Comparison of ENCODE assay signal across 16 cellular contexts in genomic region chr7:55150166-55150565, GRCh38.
DNase-seq lines count a peak whose midpoint lies in the region; ATAC-seq and TF ChIP-seq lines count a peak whose summit lies in the region.
"Had no signal": no experiment of that assay in that cellular context is flagged by ENCODE, and none has a peak within 500 bp of the region (broad histone marks: within the 10 kb centered on the region; RNA-seq: fewer than 3 reads in every experiment).

No MANE protein-coding gene starts in this region.

- H3K27me3 Mint-ChIP-seq in nephron progenitor cell (ENCODE audit: low read depth, poor library complexity) = peaks cover 12% of the 10 kb centered on the region

- no peak overlapping the region for H3K27ac Mint-ChIP-seq in nephron progenitor cell
- H3K27ac Mint-ChIP-seq: CD4-positive, alpha-beta T cell; CD8-positive, alpha-beta T cell had no signal

- no peak overlapping the region for H3K4me3 Mint-ChIP-seq in nephron progenitor cell
- H3K4me3 Mint-ChIP-seq: CD4-positive, alpha-beta T cell; CD8-positive, alpha-beta T cell had no signal

- WGBS in psoas muscle, 3 donors = 64 to 82% (median 66%) methylated on average over 13 of the region's 13 CpGs

- H3K27me3 ChIP-seq in Panc1 (ENCODE audit: control insufficient read depth, insufficient read depth, low read length) (no peaks in the 10 kb centered on the region), psoas muscle (ENCODE audit: insufficient read depth in 3 of 3, low read length in 2 of 3) (no peaks in the 10 kb centered on the region), skeletal muscle tissue (ENCODE audit: control insufficient read depth in 3 of 3, insufficient read depth in 3 of 3, low read length in 3 of 3) (no peaks in the 10 kb centered on the region), BE2C (no peaks in the 10 kb centered on the region)

- intact Hi-C loops in Panc1 (cut with micrococcal nuclease; ENCODE audit: unreplicated experiment) = no loop called here
- intact Hi-C loops in psoas muscle (cut with DNase I) = no loop called here

- H3K9ac ChIP-seq in skeletal muscle tissue (ENCODE audit: low read depth in 1 of 3, low read length in 3 of 3) = peak overlapping the region; percentile 22 to 52 (median 42)
- H3K9ac ChIP-seq: BLaER1 treated with 17β-estradiol and CSF1 and Interleukin-3, amounts not matched to agents 10 nM and 100 nM had no signal

- H3K27ac ChIP-seq in Panc1 (ENCODE audit: low read length) (no peak overlapping the region), psoas muscle (peak overlapping the region; percentile 81), skeletal muscle tissue (ENCODE audit: low read depth, low read length) (peak overlapping the region; percentile 82)
- H3K27ac ChIP-seq: BLaER1 treated with 17β-estradiol and CSF1 and Interleukin-3, amounts not matched to agents 10 nM and 100 nM; C4-2B had no signal

- H3K36me3 Mint-ChIP-seq in nephron progenitor cell (ENCODE audit: low read depth) = no peaks in the 10 kb centered on the region
- H3K36me3 Mint-ChIP-seq: CD8-positive, alpha-beta T cell had no signal

- H3K36me3 ChIP-seq in Panc1 (ENCODE audit: control insufficient read depth, insufficient read depth, low read length) (peaks cover 17% of the 10 kb centered on the region), psoas muscle (ENCODE audit: insufficient read depth in 1 of 2, low read depth in 1 of 2) (peaks cover 0 to 48% of the 10 kb centered on the region in 2 donors), skeletal muscle tissue (ENCODE audit: control insufficient read depth in 3 of 3, insufficient read depth in 3 of 3, low read length in 3 of 3) (peaks cover 9 to 46% (median 22%) of the 10 kb centered on the region in 3 donors), BE2C (peaks cover 93% of the 10 kb centered on the region)
- H3K36me3 ChIP-seq: BLaER1 treated with 17β-estradiol and CSF1 and Interleukin-3, amounts not matched to agents 10 nM and 100 nM had no signal

- peaks cover 4% of the 10 kb centered on the region for H3K4me1 Mint-ChIP-seq in nephron progenitor cell

- H3K4me1 ChIP-seq in Panc1 (ENCODE audit: control insufficient read depth, insufficient read depth, low read length) (no peaks in the 10 kb centered on the region), psoas muscle (peaks cover 38% of the 10 kb centered on the region), skeletal muscle tissue (ENCODE audit: control insufficient read depth in 3 of 3, insufficient read depth in 3 of 3, low read length in 3 of 3) (peaks cover 19 to 23% (median 22%) of the 10 kb centered on the region in 3 donors), BE2C (no peaks in the 10 kb centered on the region)
- H3K4me1 ChIP-seq: Caco-2 had no signal

- TF ChIP-seq CTCF in Panc1 (IDR thresholded peaks at IDR 0.05) (no peak), psoas muscle (IDR thresholded peaks at IDR 0.05) (no peak), nephron progenitor cell (IDR thresholded peaks at IDR 0.05) (no peak), BE2C (IDR thresholded peaks at IDR 0.05; ENCODE audit: low read depth, low read length) (no peak)

- CTCF ChIA-PET in Panc1 (lab: Charles Lee) (no interaction called here), HEK293T (lab: Yijun Ruan, JAX) (no interaction called here)

- no peaks in the 10 kb centered on the region for H3K9me3 ChIP-seq in Panc1 (ENCODE audit: control insufficient read depth, insufficient read depth, low read depth, low read length)
- no peaks in the 10 kb centered on the region for H3K9me3 ChIP-seq in psoas muscle
- no peaks in the 10 kb centered on the region for H3K9me3 ChIP-seq in skeletal muscle tissue (ENCODE audit: control insufficient read depth in 3 of 3, low read length in 3 of 3)
- no peaks in the 10 kb centered on the region for H3K9me3 ChIP-seq in BE2C
- H3K9me3 ChIP-seq: Caco-2 had no signal

- no peaks in the 10 kb centered on the region for H3K9me3 Mint-ChIP-seq in nephron progenitor cell
- H3K9me3 Mint-ChIP-seq: CD4-positive, alpha-beta T cell; CD8-positive, alpha-beta T cell had no signal

- DNase-seq in Panc1 (ENCODE audit: low read depth, low spot score) (no peak), psoas muscle (no peak), nephron progenitor cell (no peak), BE2C (no peak), HEK293T (ENCODE audit: extremely low spot score) (no peak)
- DNase-seq: 8988T; ACHN; Caco-2; Calu3; CD4-positive, alpha-beta T cell; CD8-positive, alpha-beta T cell; DMS79 treated with DMSO at 0.1 percent for 48 hours; GF-D8 had no signal

- in situ Hi-C loops in Panc1 (cut with HindIII; ENCODE audit: low pct_unique_long_range_greater_than_20kb, low sequenced_read_pairs) = no loop called here

- H3K4me3 ChIP-seq in Panc1 (ENCODE audit: low read depth in 2 of 2, low read length in 2 of 2) (no peak overlapping the region), psoas muscle (peak overlapping the region; percentile 5), skeletal muscle tissue (ENCODE audit: low read length in 3 of 3) (no peak overlapping the region), BE2C (ENCODE audit: low read depth, low read length) (no peak overlapping the region)
- H3K4me3 ChIP-seq: BLaER1 treated with 17β-estradiol and CSF1 and Interleukin-3, amounts not matched to agents 10 nM and 100 nM had no signal

- POLR2A ChIA-PET in Panc1 (lab: Charles Lee) (interaction anchor here (0.6 to 1.1 kb wide), 2 partner anchors 21 to 363 kb away, joined by 3 read pairs; no protein-coding TSS in a partner anchor), HEK293T (lab: Yijun Ruan, JAX) (no interaction called here)

- ATAC-seq in Panc1 (no peak), psoas muscle (peak in 3 of 4 donors; percentile 39 to 47 (median 41))
- ATAC-seq: CD8-positive, alpha-beta T cell had no signal

- TSS peak; percentile 2 for BruUV-seq in Panc1 (replicated peaks; lab: Mats Ljungman, UMichigan)

TF ChIP-seq in HEK293T, 16 proteins besides CTCF, POLR2A, EP300 and RAD21:
- no peak for TF ChIP-seq ELF4 (IDR thresholded peaks at IDR 0.05)
- no peak for TF ChIP-seq TARDBP (IDR thresholded peaks at IDR 0.05)
- no peak for TF ChIP-seq ARNT (IDR thresholded peaks at IDR 0.05)
- TF ChIP-seq FOXK2 (IDR thresholded peaks at IDR 0.05) = no peak
- TF ChIP-seq FOXA1 (IDR thresholded peaks at IDR 0.05) = no peak
- TF ChIP-seq SUZ12 (IDR thresholded peaks at IDR 0.05) = no peak
- no peak for TF ChIP-seq L3MBTL2 (conservative IDR thresholded peaks at IDR 0.05)
- TF ChIP-seq NFRKB (IDR thresholded peaks at IDR 0.05) = no peak
- TF ChIP-seq HDGF (IDR thresholded peaks at IDR 0.05; ENCODE audit: borderline replicate concordance) = no peak
- TF ChIP-seq CTBP1 (IDR thresholded peaks at IDR 0.05; ENCODE audit: borderline replicate concordance) = no peak
- TF ChIP-seq, protein P1, sequence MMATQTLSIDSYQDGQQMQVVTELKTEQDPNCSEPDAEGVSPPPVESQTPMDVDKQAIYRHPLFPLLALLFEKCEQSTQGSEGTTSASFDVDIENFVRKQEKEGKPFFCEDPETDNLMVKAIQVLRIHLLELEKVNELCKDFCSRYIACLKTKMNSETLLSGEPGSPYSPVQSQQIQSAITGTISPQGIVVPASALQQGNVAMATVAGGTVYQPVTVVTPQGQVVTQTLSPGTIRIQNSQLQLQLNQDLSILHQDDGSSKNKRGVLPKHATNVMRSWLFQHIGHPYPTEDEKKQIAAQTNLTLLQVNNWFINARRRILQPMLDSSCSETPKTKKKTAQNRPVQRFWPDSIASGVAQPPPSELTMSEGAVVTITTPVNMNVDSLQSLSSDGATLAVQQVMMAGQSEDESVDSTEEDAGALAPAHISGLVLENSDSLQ (IDR thresholded peaks at IDR 0.05) = no peak
- TF ChIP-seq LEF1 (IDR thresholded peaks at IDR 0.05; ENCODE audit: borderline replicate concordance) = no peak
- no peak for TF ChIP-seq ZNF384 (IDR thresholded peaks at IDR 0.05)
- no peak for TF ChIP-seq BHLHE40 (IDR thresholded peaks at IDR 0.05; ENCODE audit: borderline replicate concordance)
- TF ChIP-seq SP1 (IDR thresholded peaks at IDR 0.05) = no peak
- no peak for TF ChIP-seq FOXM1 (IDR thresholded peaks at IDR 0.05; ENCODE audit: borderline replicate concordance)
